2 cellular contexts compared by ENCODE assay signal in the genomic region with DNA sequence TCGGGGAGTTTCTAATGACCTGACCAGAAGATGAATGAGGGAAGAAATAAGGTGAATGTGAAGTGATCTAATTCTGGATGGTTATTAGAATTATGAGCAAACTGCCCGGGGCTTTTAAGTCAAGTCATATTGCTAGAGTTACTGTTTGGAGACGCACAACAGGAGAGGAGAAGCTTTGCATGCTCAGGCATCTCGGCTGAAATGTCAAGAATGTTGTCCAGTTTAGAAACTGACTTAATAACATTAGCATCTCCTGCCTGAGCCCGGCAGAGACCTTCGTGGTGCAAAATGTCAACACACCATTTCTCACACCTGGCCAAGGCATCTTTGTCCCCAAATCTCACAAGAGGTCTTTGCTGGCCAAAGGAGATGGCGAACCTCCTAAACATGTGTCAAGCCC.
TF ChIP-seq lines count a peak whose summit lies in the region.

No MANE protein-coding gene starts in this region.

TF ChIP-seq in IMR-90, 13 proteins besides CTCF, POLR2A, EP300 and RAD21:
- TF ChIP-seq RCOR1 (IDR thresholded peaks at IDR 0.05; ENCODE audit: insufficient replicate concordance, low read length), result no peak
- TF ChIP-seq, protein P1, sequence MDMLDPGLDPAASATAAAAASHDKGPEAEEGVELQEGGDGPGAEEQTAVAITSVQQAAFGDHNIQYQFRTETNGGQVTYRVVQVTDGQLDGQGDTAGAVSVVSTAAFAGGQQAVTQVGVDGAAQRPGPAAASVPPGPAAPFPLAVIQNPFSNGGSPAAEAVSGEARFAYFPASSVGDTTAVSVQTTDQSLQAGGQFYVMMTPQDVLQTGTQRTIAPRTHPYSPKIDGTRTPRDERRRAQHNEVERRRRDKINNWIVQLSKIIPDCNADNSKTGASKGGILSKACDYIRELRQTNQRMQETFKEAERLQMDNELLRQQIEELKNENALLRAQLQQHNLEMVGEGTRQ (IDR thresholded peaks at IDR 0.05; ENCODE audit: low read depth, low read length), result no peak
- no peak for TF ChIP-seq RFX5 (IDR thresholded peaks at IDR 0.05; ENCODE audit: low read depth, low read length)
- TF ChIP-seq MAZ (IDR thresholded peaks at IDR 0.05; ENCODE audit: borderline replicate concordance, low read depth, low read length), result no peak

TF ChIP-seq in GM12891, 5 proteins besides CTCF, POLR2A, EP300 and RAD21:
- TF ChIP-seq TAF1 (IDR thresholded peaks at IDR 0.05; ENCODE audit: low read depth, low read length), result no peak
